ENCODE assay signal across 1 cellular context in the genomic region with DNA sequence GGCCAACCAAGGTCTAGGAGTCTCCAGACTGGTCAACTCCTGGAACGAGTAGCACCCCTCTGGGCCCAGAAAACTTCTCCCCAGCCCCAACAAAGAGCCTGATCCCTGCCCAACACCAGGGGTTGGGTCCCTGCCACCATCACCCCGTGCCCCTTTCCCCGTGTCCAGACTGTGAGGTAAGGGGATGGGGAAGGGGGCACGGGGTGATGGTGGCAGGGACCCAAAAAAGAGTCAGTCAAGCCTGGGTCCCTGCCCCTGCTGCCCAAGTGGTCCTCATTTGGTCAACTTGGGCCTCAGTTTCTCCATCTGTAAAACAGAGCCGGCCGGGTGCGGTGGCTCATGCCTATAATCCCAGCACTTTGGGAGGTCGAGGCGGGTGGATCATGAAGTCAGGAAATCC.
TF ChIP-seq lines count a peak whose summit lies in the region.

No MANE protein-coding gene starts in this region.

TF ChIP-seq in K562, 482 proteins besides CTCF, POLR2A, EP300 and RAD21:
- TF ChIP-seq BRCA1 (IDR thresholded peaks at IDR 0.05) = no peak
- 0 out of 2 replicates have a peak, but pooled peaks have one; percentile 10 for TF ChIP-seq BRCA1 (CRISPR knock-in tag; IDR thresholded peaks at IDR 0.05)
- no peak for TF ChIP-seq NUFIP1 (IDR thresholded peaks at IDR 0.05; ENCODE audit: partially characterized antibody)
TF ChIP-seq in K562: peak in this region for 1.
